Comparison of ENCODE assay signal across 13 cellular contexts in genomic region chr4:82784615-82785247, GRCh38. TPM values are rescaled to one million over a fixed set of nuclear protein-coding genes. Genes with fewer than 3 reads are reported as not detected.
DNase-seq lines count a peak whose midpoint lies in the region; ATAC-seq and TF ChIP-seq lines count a peak whose summit lies in the region.
"Had no signal": no experiment of that assay in that cellular context is flagged by ENCODE, and none has a peak within 500 bp of the region (broad histone marks: within the 10 kb centered on the region; RNA-seq: fewer than 3 reads in every experiment).

No MANE protein-coding gene starts in this region.

- no peak overlapping the region for H2BK120ac ChIP-seq in mesendoderm (ENCODE audit: low read depth, low read length)

- H3K27me3 ChIP-seq in KMS-11 (ENCODE audit: insufficient read depth, low read depth) (no peaks in the 10 kb centered on the region), mesendoderm (ENCODE audit: insufficient read depth, low read length, poor library complexity) (peaks cover 16% of the 10 kb centered on the region)
- H3K27me3 ChIP-seq: tibial artery had no signal

- H2AK5ac ChIP-seq in mesendoderm (ENCODE audit: low read length): no peak overlapping the region

- H3K56ac ChIP-seq in mesendoderm (ENCODE audit: low read length): no peak overlapping the region

- H3K4me1 ChIP-seq in KMS-11 (ENCODE audit: low read depth, poor library complexity, severe bottlenecking) (peaks cover 82% of the 10 kb centered on the region), mesendoderm (ENCODE audit: control insufficient read depth, low read depth, low read length) (peaks cover 13% of the 10 kb centered on the region)

- H2BK5ac ChIP-seq in mesendoderm (ENCODE audit: low read length): no peak overlapping the region

- H3K23ac ChIP-seq in mesendoderm (ENCODE audit: low read length): no peak overlapping the region

- H3K4me1 Mint-ChIP-seq in brain: peaks cover 98% of the 10 kb centered on the region

- H3K27me3 Mint-ChIP-seq in brain: peaks cover 3% of the 10 kb centered on the region

- no peaks in the 10 kb centered on the region for H3K79me1 ChIP-seq in mesendoderm (ENCODE audit: low read length)

- no peaks in the 10 kb centered on the region for H3K9me3 Mint-ChIP-seq in brain

- TF ChIP-seq CTCF in AG10803 (conservative IDR thresholded peaks at IDR 0.05; ENCODE audit: low read length): no peak
- TF ChIP-seq CTCF in KMS-11 (conservative IDR thresholded peaks at IDR 0.05; ENCODE audit: low read depth, low read length): no peak
- TF ChIP-seq CTCF in brain (conservative IDR thresholded peaks at IDR 0.05): no peak

- peak overlapping the region; percentile 57 to 96 (median 92) for H3K27ac Mint-ChIP-seq in brain
- H3K27ac Mint-ChIP-seq: activated CD8-positive, alpha-beta T cell treated with anti-CD3 and anti-CD28 coated beads, Interleukin-2, amount 10 ng/mL, durations not matched to agents 7 days and 5 days had no signal

- no peak overlapping the region for H4K5ac ChIP-seq in mesendoderm (ENCODE audit: low read length)

- H3K79me2 ChIP-seq in KMS-11 (ENCODE audit: insufficient read depth, low read depth): peaks cover 32% of the 10 kb centered on the region; the same call in 1 of the 2 replicates
- no peaks in the 10 kb centered on the region for H3K79me2 ChIP-seq in mesendoderm (ENCODE audit: control insufficient read depth, insufficient read depth, low read length)

- H3K4me2 ChIP-seq in KMS-11 (peak overlapping the region; percentile 72), mesendoderm (ENCODE audit: low read length) (peak overlapping the region; percentile 17)

- no peaks in the 10 kb centered on the region for H4K20me1 ChIP-seq in KMS-11 (ENCODE audit: insufficient read depth)

- H4K8ac ChIP-seq in mesendoderm (ENCODE audit: low read depth, low read length): no peak overlapping the region

- no peak overlapping the region for H2AFZ ChIP-seq in KMS-11 (ENCODE audit: low read depth)

- peak overlapping the region; percentile 51 for H3K27ac ChIP-seq in KMS-11
- no peak overlapping the region for H3K27ac ChIP-seq in mesendoderm (ENCODE audit: low read depth, low read length)
- H3K27ac ChIP-seq: tibial artery had no signal

- H3K18ac ChIP-seq in mesendoderm (ENCODE audit: low read length): no peak overlapping the region

- no CpG with 5 or more reads among the region's 6 CpGs for WGBS in mesendoderm (ENCODE audit: extremely low coverage, insufficient coverage, low lambda C conversion rate)

- no peak for ATAC-seq in HG02884 (IDR thresholded peaks at IDR 0.05; ENCODE audit: unreplicated experiment)
- ATAC-seq: activated CD8-positive, alpha-beta T cell treated with anti-CD3 and anti-CD28 coated beads, Interleukin-2, amount 10 ng/mL, durations not matched to agents 7 days and 5 days had no signal

- peak overlapping the region; percentile 69 to 83 (median 76) for H3K4me3 Mint-ChIP-seq in brain
- H3K4me3 Mint-ChIP-seq: activated CD8-positive, alpha-beta T cell treated with anti-CD3 and anti-CD28 coated beads, Interleukin-2, amount 10 ng/mL, durations not matched to agents 7 days and 5 days had no signal

- H3K4me3 ChIP-seq in AG10803 (ENCODE audit: low read length): peak overlapping the region; percentile 15
- H3K4me3 ChIP-seq in KMS-11 (IDR thresholded peaks at IDR 0.05; ENCODE audit: insufficient read depth, low read depth, low read length): peak overlapping the region; percentile 77
- no peak overlapping the region for H3K4me3 ChIP-seq in mesendoderm (ENCODE audit: low read length)
- H3K4me3 ChIP-seq: mucosa of descending colon, tibial artery had no signal

- H3K4ac ChIP-seq in mesendoderm (ENCODE audit: low read depth, low read length): no peak overlapping the region

- no peak overlapping the region for H2BK15ac ChIP-seq in mesendoderm (replicated peaks; ENCODE audit: low read depth)

- H3K36me3 Mint-ChIP-seq in brain: peaks cover 30% of the 10 kb centered on the region

- H3K9ac ChIP-seq in KMS-11 (peak overlapping the region; percentile 7; the same call in 1 of the 2 replicates), mesendoderm (ENCODE audit: low read length) (no peak overlapping the region)

- DNase-seq in AG10803 (ENCODE audit: low read depth): peak; percentile 49
- no peak for DNase-seq in mesendoderm
- no peak for DNase-seq in activated CD4-positive, alpha-beta T cell treated with anti-CD3 and anti-CD28 coated beads for 48 hours
- DNase-seq in putamen (ENCODE audit: low spot score): no peak
- DNase-seq in Kasumi-1 (lab: John Stamatoyannopoulos, UW): no peak
- DNase-seq: activated CD8-positive, alpha-beta T cell treated with anti-CD3 and anti-CD28 coated beads, Interleukin-2, amount 10 ng/mL, durations not matched to agents 7 days and 5 days; mucosa of descending colon; NCI-H1092 treated with DMSO at 0.1 percent for 48 hours; stimulated activated CD4-positive, alpha-beta T cell treated with anti-CD3 and anti-CD28 coated beads, Interleukin-4, amount 100 ng/mL, for 24 hours; tibial artery had no signal

- no peaks in the 10 kb centered on the region for H3K36me3 ChIP-seq in KMS-11 (ENCODE audit: insufficient read depth)
- H3K36me3 ChIP-seq in mesendoderm (ENCODE audit: control insufficient read depth, insufficient read depth, low read length): no peaks in the 10 kb centered on the region
- H3K36me3 ChIP-seq: tibial artery had no signal

RNA-seq across cellular contexts. Expression of gene SCD5, which starts 13.9 kb away (rescaled TPM):
- polyA plus RNA-seq in brain (ENCODE audit: insufficient read depth, low read depth, low replicate concordance): 188 TPM
- 0.97 TPM for polyA plus RNA-seq in mesendoderm (2013, experiment 1 of 2)
- 0.88 TPM for polyA plus RNA-seq in mesendoderm (2013, experiment 2 of 2)
